ENCODE assay signal across 22 cellular contexts in the genomic region with DNA sequence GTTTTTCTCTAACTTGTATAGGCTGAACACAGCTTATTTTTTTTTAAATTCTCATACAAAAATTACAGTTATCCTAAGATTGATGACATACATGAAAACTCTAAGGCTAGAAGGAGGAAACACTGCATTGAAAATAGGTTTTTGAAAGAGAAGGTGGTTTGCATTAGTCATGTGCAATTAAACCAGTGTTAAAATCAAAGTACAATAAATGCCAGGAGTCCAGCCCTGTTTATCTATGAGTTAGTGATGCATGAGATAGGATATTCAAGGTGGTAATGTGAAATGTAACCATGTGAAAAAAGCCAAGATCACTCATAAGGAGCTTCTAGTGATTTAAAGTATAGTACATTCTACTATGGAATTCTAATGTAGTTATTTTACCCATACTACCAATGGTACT.
DNase-seq lines count a peak whose midpoint lies in the region; FAIRE-seq and TF ChIP-seq lines count a peak whose summit lies in the region.
"Had no signal": no experiment of that assay in that cellular context is flagged by ENCODE, and none has a peak within 500 bp of the region (broad histone marks: within the 10 kb centered on the region; RNA-seq: fewer than 3 reads in every experiment).

No MANE protein-coding gene starts in this region.

- no peaks in the 10 kb centered on the region for H3K27me3 Mint-ChIP-seq in nephron (ENCODE audit: low read depth)
- H3K27me3 Mint-ChIP-seq in osteocyte (ENCODE audit: unreplicated experiment), result no peaks in the 10 kb centered on the region
- H3K27me3 Mint-ChIP-seq: B cell; CD4-positive, CD25-positive, alpha-beta regulatory T cell had no signal

- no peaks in the 10 kb centered on the region for H3K27me3 ChIP-seq in A673 (replicated peaks; ENCODE audit: insufficient read depth, low read depth, low read length, poor library complexity)
- H3K27me3 ChIP-seq: BLaER1 had no signal

- peaks cover 33% of the 10 kb centered on the region for H3K9me3 Mint-ChIP-seq in nephron
- H3K9me3 Mint-ChIP-seq in osteocyte (ENCODE audit: unreplicated experiment), result peaks cover 25% of the 10 kb centered on the region

- CTCF ChIA-PET in A673 (lab: Charles Lee), result no interaction called here

- peak overlapping the region; percentile 13 to 93 (median 64) for H3K27ac Mint-ChIP-seq in nephron
- no peak overlapping the region for H3K27ac Mint-ChIP-seq in osteocyte (ENCODE audit: unreplicated experiment)
- H3K27ac Mint-ChIP-seq: B cell; CD4-positive, CD25-positive, alpha-beta regulatory T cell; CD8-positive, alpha-beta T cell; GM23338; H9 had no signal

- TF ChIP-seq CTCF in epithelial cell of proximal tubule (conservative IDR thresholded peaks at IDR 0.05; ENCODE audit: low read depth, low read length) (no peak), nephron (IDR thresholded peaks at IDR 0.05; ENCODE audit: unreplicated experiment in 3 of 3) (no peak), A673 (conservative IDR thresholded peaks at IDR 0.05; ENCODE audit: low read depth, low read length) (no peak), osteocyte (IDR thresholded peaks at IDR 0.05) (no peak)

- POLR2A ChIA-PET in A673 (lab: Charles Lee; ENCODE audit: low non-redundant PET), result no interaction called here

- no peak overlapping the region for H3K27ac ChIP-seq in A673 (ENCODE audit: low read depth, low read length, poor library complexity, severe bottlenecking)
- H3K27ac ChIP-seq: BLaER1, C4-2B had no signal

- FAIRE-seq in islet of Langerhans (lab: Jason Lieb, UNC), result peak; percentile 58
- FAIRE-seq: D721Med, GM12891, GM18507 had no signal

- no peak overlapping the region for H3K4me3 Mint-ChIP-seq in nephron
- no peak overlapping the region for H3K4me3 Mint-ChIP-seq in osteocyte (ENCODE audit: unreplicated experiment)
- H3K4me3 Mint-ChIP-seq: B cell; CD4-positive, CD25-positive, alpha-beta regulatory T cell; CD8-positive, alpha-beta T cell; GM23338; H9 had no signal

- H3K36me3 Mint-ChIP-seq in nephron (ENCODE audit: low read depth) (peaks cover 5% of the 10 kb centered on the region), osteocyte (ENCODE audit: unreplicated experiment) (no peaks in the 10 kb centered on the region)
- H3K36me3 Mint-ChIP-seq: CD4-positive, CD25-positive, alpha-beta regulatory T cell; CD8-positive, alpha-beta T cell had no signal

- DNase-seq in epithelial cell of proximal tubule (ENCODE audit: low read depth), result peak; percentile 38
- DNase-seq in A673 (ENCODE audit: low spot score), result no peak
- no peak for DNase-seq in posterior vena cava (ENCODE audit: low spot score)
- DNase-seq in KG1 (lab: John Stamatoyannopoulos, UW), result no peak
- DNase-seq in osteocyte (ENCODE audit: extremely low spot score, unreplicated experiment), result no peak
- DNase-seq: Caco-2; CD4-positive, CD25-positive, alpha-beta regulatory T cell; CD8-positive, alpha-beta T cell; DMS 273 treated with DMSO at 0.1 percent for 48 hours; DMS53; DMS79 treated with DMSO at 0.1 percent for 48 hours; GF-D8; H9 had no signal

- no peak overlapping the region for H3K4me3 ChIP-seq in epithelial cell of proximal tubule (ENCODE audit: low read depth, low read length)
- H3K4me3 ChIP-seq in A673 (ENCODE audit: low read depth, low read length, poor library complexity, severe bottlenecking), result no peak overlapping the region
- H3K4me3 ChIP-seq: BLaER1, GM23338 had no signal

- no TSS peak for BruUV-seq in A673 (replicated peaks; lab: Mats Ljungman, UMichigan)

- H3K4me1 Mint-ChIP-seq in nephron (no peaks in the 10 kb centered on the region), osteocyte (ENCODE audit: unreplicated experiment) (no peaks in the 10 kb centered on the region)
- H3K4me1 Mint-ChIP-seq: B cell; CD4-positive, CD25-positive, alpha-beta regulatory T cell; GM23338; H9 had no signal

- H3K4me1 ChIP-seq in A673 (ENCODE audit: insufficient read depth, low read length, poor library complexity, severe bottlenecking), result no peaks in the 10 kb centered on the region
- H3K4me1 ChIP-seq: BLaER1, Caco-2 had no signal

- intact Hi-C loops in A673 (cut with micrococcal nuclease; ENCODE audit: unreplicated experiment) (no loop called here), posterior vena cava (cut with DNase I) (no loop called here)

- H3K36me3 ChIP-seq in A673 (ENCODE audit: insufficient read depth, low read length, poor library complexity, severe bottlenecking), result no peaks in the 10 kb centered on the region
- H3K36me3 ChIP-seq: BLaER1 had no signal

- peaks cover 25% of the 10 kb centered on the region for H3K9me3 ChIP-seq in A673 (ENCODE audit: low read depth, low read length, poor library complexity, severe bottlenecking)
